Comparison of ENCODE assay signal across 14 cellular contexts in genomic region chr11:68610452-68611116, GRCh38.
A peak's percentile ranks its signal among the peaks of the same experiment; 100 is the strongest.
DNase-seq lines count a peak whose midpoint lies in the region; ATAC-seq and TF ChIP-seq lines count a peak whose summit lies in the region.
"Had no signal": no experiment of that assay in that cellular context is flagged by ENCODE, and none has a peak within 500 bp of the region (broad histone marks: within the 10 kb centered on the region; RNA-seq: fewer than 3 reads in every experiment).

No MANE protein-coding gene starts in this region.

- no peak for TF ChIP-seq POLR2A in ovary (IDR thresholded peaks at IDR 0.05)

- H3K27me3 Mint-ChIP-seq in natural killer cell (ENCODE audit: low read depth in 2 of 2), result no peaks in the 10 kb centered on the region
- H3K27me3 Mint-ChIP-seq in natural killer cell treated with Interleukin-12 subunit alpha and Interleukin-12 subunit beta and Interleukin-15 and Interleukin-18, amount 100 ng/mL, for 72 hours, result no peaks in the 10 kb centered on the region
- H3K27me3 Mint-ChIP-seq in activated T-helper 17 cell treated with anti-CD3 and anti-CD28 coated beads, Interleukin-2, amount 50 U/mL, for 72 hours, result no peaks in the 10 kb centered on the region
- H3K27me3 Mint-ChIP-seq: activated CD4-positive, alpha-beta memory T cell treated with anti-CD3 and anti-CD28 coated beads for 36 hours; activated naive CD8-positive, alpha-beta T cell treated with anti-CD3 and anti-CD28 coated beads, Interleukin-2, amount 10 ng/mL, durations not matched to agents 7 days and 5 days had no signal

- no peak for TF ChIP-seq EP300 in ovary (IDR thresholded peaks at IDR 0.05)

- intact Hi-C loops in natural killer cell (cut with micrococcal nuclease) (no loop called here), ovary (cut with DNase I) (no loop called here)

- no peak for DNase-seq in natural killer cell
- DNase-seq in natural killer cell treated with Interleukin-12 subunit alpha and Interleukin-12 subunit beta and Interleukin-15 and Interleukin-18, amount 100 ng/mL, for 72 hours (ENCODE audit: low spot score), result no peak
- peak; percentile 30 for DNase-seq in foreskin melanocyte
- DNase-seq in ovary, result no peak
- no peak for DNase-seq in NCI-H2107 (lab: John Stamatoyannopoulos, UW)
- no peak for DNase-seq in HT-29 (ENCODE audit: low spot score)
- DNase-seq: activated CD4-positive, alpha-beta memory T cell treated with anti-CD3 and anti-CD28 coated beads for 36 hours; activated naive CD8-positive, alpha-beta T cell treated with anti-CD3 and anti-CD28 coated beads, Interleukin-2, amount 10 ng/mL, durations not matched to agents 7 days and 5 days; islet precursor cell; NCI-H446; tibial artery had no signal

- no peaks in the 10 kb centered on the region for H3K36me3 ChIP-seq in ovary

- H3K4me3 Mint-ChIP-seq in natural killer cell, result no peak overlapping the region
- H3K4me3 Mint-ChIP-seq in natural killer cell treated with Interleukin-12 subunit alpha and Interleukin-12 subunit beta and Interleukin-15 and Interleukin-18, amount 100 ng/mL, for 72 hours, result no peak overlapping the region
- no peak overlapping the region for H3K4me3 Mint-ChIP-seq in activated T-helper 17 cell treated with anti-CD3 and anti-CD28 coated beads, Interleukin-2, amount 50 U/mL, for 72 hours
- H3K4me3 Mint-ChIP-seq: activated CD4-positive, alpha-beta memory T cell treated with anti-CD3 and anti-CD28 coated beads for 36 hours; activated naive CD8-positive, alpha-beta T cell treated with anti-CD3 and anti-CD28 coated beads, Interleukin-2, amount 10 ng/mL, durations not matched to agents 7 days and 5 days had no signal

- H3K27ac ChIP-seq in ovary, result no peak overlapping the region
- H3K27ac ChIP-seq: BLaER1 treated with 17β-estradiol and CSF1 and Interleukin-3, amounts not matched to agents 10 nM and 100 nM; tibial artery had no signal

- no peak for TF ChIP-seq CTCF in natural killer cell (IDR thresholded peaks at IDR 0.05)
- no peak for TF ChIP-seq CTCF in ovary (IDR thresholded peaks at IDR 0.05)

- no peaks in the 10 kb centered on the region for H3K9me3 ChIP-seq in ovary
- H3K9me3 ChIP-seq: BLaER1 treated with 17β-estradiol and CSF1 and Interleukin-3, amounts not matched to agents 10 nM and 100 nM; tibial artery had no signal

- H3K27ac Mint-ChIP-seq in natural killer cell, result peak overlapping the region; percentile 36 to 43
- H3K27ac Mint-ChIP-seq in natural killer cell treated with Interleukin-12 subunit alpha and Interleukin-12 subunit beta and Interleukin-15 and Interleukin-18, amount 100 ng/mL, for 72 hours, result no peak overlapping the region
- peak overlapping the region; percentile 54 for H3K27ac Mint-ChIP-seq in activated T-helper 17 cell treated with anti-CD3 and anti-CD28 coated beads, Interleukin-2, amount 50 U/mL, for 72 hours
- H3K27ac Mint-ChIP-seq: activated CD4-positive, alpha-beta memory T cell treated with anti-CD3 and anti-CD28 coated beads for 36 hours; activated naive CD8-positive, alpha-beta T cell treated with anti-CD3 and anti-CD28 coated beads, Interleukin-2, amount 10 ng/mL, durations not matched to agents 7 days and 5 days had no signal

- H3K27me3 ChIP-seq in ovary, result no peaks in the 10 kb centered on the region
- H3K27me3 ChIP-seq: BLaER1 treated with 17β-estradiol and CSF1 and Interleukin-3, amounts not matched to agents 10 nM and 100 nM; tibial artery had no signal

- no peak overlapping the region for H3K4me3 ChIP-seq in ovary
- H3K4me3 ChIP-seq: BLaER1 treated with 17β-estradiol and CSF1 and Interleukin-3, amounts not matched to agents 10 nM and 100 nM; tibial artery had no signal

- H3K36me3 Mint-ChIP-seq in natural killer cell, result peaks cover 16% of the 10 kb centered on the region
- H3K36me3 Mint-ChIP-seq in natural killer cell treated with Interleukin-12 subunit alpha and Interleukin-12 subunit beta and Interleukin-15 and Interleukin-18, amount 100 ng/mL, for 72 hours, result peaks cover 20% of the 10 kb centered on the region
- H3K36me3 Mint-ChIP-seq in activated T-helper 17 cell treated with anti-CD3 and anti-CD28 coated beads, Interleukin-2, amount 50 U/mL, for 72 hours (ENCODE audit: low read depth), result peaks cover 100% of the 10 kb centered on the region

- H3K9me3 Mint-ChIP-seq in natural killer cell, result no peaks in the 10 kb centered on the region
- H3K9me3 Mint-ChIP-seq in natural killer cell treated with Interleukin-12 subunit alpha and Interleukin-12 subunit beta and Interleukin-15 and Interleukin-18, amount 100 ng/mL, for 72 hours, result no peaks in the 10 kb centered on the region
- H3K9me3 Mint-ChIP-seq in activated T-helper 17 cell treated with anti-CD3 and anti-CD28 coated beads, Interleukin-2, amount 50 U/mL, for 72 hours, result no peaks in the 10 kb centered on the region
- H3K9me3 Mint-ChIP-seq: activated CD4-positive, alpha-beta memory T cell treated with anti-CD3 and anti-CD28 coated beads for 36 hours; activated naive CD8-positive, alpha-beta T cell treated with anti-CD3 and anti-CD28 coated beads, Interleukin-2, amount 10 ng/mL, durations not matched to agents 7 days and 5 days had no signal

- no peaks in the 10 kb centered on the region for H3K4me1 Mint-ChIP-seq in natural killer cell
- H3K4me1 Mint-ChIP-seq in natural killer cell treated with Interleukin-12 subunit alpha and Interleukin-12 subunit beta and Interleukin-15 and Interleukin-18, amount 100 ng/mL, for 72 hours (ENCODE audit: low read depth in 2 of 2), result peaks cover 4 to 5% of the 10 kb centered on the region in 2 donors
- no peaks in the 10 kb centered on the region for H3K4me1 Mint-ChIP-seq in activated T-helper 17 cell treated with anti-CD3 and anti-CD28 coated beads, Interleukin-2, amount 50 U/mL, for 72 hours
- H3K4me1 Mint-ChIP-seq: activated naive CD8-positive, alpha-beta T cell treated with anti-CD3 and anti-CD28 coated beads, Interleukin-2, amount 10 ng/mL, durations not matched to agents 7 days and 5 days had no signal

- no peak for ATAC-seq in natural killer cell
- no peak for ATAC-seq in natural killer cell treated with Interleukin-12 subunit alpha and Interleukin-12 subunit beta and Interleukin-15 and Interleukin-18, amount 100 ng/mL, for 72 hours
- no peak for ATAC-seq in activated T-helper 17 cell treated with anti-CD3 and anti-CD28 coated beads, Interleukin-2, amount 50 U/mL, for 72 hours (replicated peaks)
- ATAC-seq in HG03354 (IDR thresholded peaks at IDR 0.05; ENCODE audit: poor library complexity, severe bottlenecking, unreplicated experiment), result no peak

- 13 to 56% (median 46%) methylated on average over 1 of the region's 1 CpG for WGBS in ovary, 3 donors

- peaks cover 6% of the 10 kb centered on the region for H3K4me1 ChIP-seq in ovary (ENCODE audit: insufficient read depth)
- H3K4me1 ChIP-seq: tibial artery had no signal

Comparison
In these comparisons a context has a peak if more than half of its experiments do, and no peak if none do; other contexts are left out.
1. H3K27ac Mint-ChIP-seq: peak in natural killer cell (2 of 2) and activated T-helper 17 cell treated with anti-CD3 and anti-CD28 coated beads, Interleukin-2, amount 50 U/mL, for 72 hours (single experiment); none in natural killer cell treated with Interleukin-12 subunit alpha and Interleukin-12 subunit beta and Interleukin-15 and Interleukin-18, amount 100 ng/mL, for 72 hours (0 of 2).